In the genomic region with DNA sequence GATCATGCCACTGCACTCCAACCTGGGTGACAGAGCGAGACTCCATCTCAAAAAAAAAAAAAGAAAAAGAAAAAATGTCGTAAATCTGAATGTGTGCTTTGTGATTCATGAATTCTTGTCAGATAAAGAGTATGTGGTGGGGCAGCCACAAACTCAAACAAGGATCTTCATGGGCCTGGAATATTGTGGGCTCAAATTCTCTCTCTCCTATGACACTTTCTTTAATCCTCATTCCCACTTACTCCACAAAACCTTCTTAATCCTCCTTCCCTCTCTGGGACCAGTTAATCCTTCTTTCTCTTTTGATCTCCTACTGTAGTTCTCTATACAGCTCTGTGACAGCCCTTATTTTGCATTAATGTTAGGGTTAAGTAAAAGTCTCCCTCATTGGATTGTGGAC, we compare ENCODE assay signal across 1 cellular context.
TF ChIP-seq lines count a peak whose summit lies in the region.

No MANE protein-coding gene starts in this region.

TF ChIP-seq in SK-N-SH, 30 proteins besides CTCF, POLR2A, EP300 and RAD21 (continued from another document):
- no peak for TF ChIP-seq ELF1 (IDR thresholded peaks at IDR 0.05)
- TF ChIP-seq JUND (IDR thresholded peaks at IDR 0.05): no peak
- no peak for TF ChIP-seq FOXJ3 (CRISPR knock-in tag; IDR thresholded peaks at IDR 0.05)
- TF ChIP-seq TEAD4 (IDR thresholded peaks at IDR 0.05; ENCODE audit: borderline replicate concordance, insufficient read depth): no peak
- no peak for TF ChIP-seq TAF1 (IDR thresholded peaks at IDR 0.05; ENCODE audit: borderline replicate concordance, low read depth, low read length)
- no peak for TF ChIP-seq GABPA (IDR thresholded peaks at IDR 0.05; ENCODE audit: low read depth)
- no peak for TF ChIP-seq POLR2AphosphoS5 (IDR thresholded peaks at IDR 0.05; ENCODE audit: low read depth, low read length)
- TF ChIP-seq RXRA (IDR thresholded peaks at IDR 0.05; ENCODE audit: borderline replicate concordance, low read depth): no peak
- TF ChIP-seq SIN3A (IDR thresholded peaks at IDR 0.05; ENCODE audit: borderline replicate concordance, low read depth, low read length): no peak
- no peak for TF ChIP-seq YY1 (IDR thresholded peaks at IDR 0.05; ENCODE audit: low read depth)
- no peak for TF ChIP-seq RCOR1 (IDR thresholded peaks at IDR 0.05; ENCODE audit: low read length)
- no peak for TF ChIP-seq NRF1 (IDR thresholded peaks at IDR 0.05; ENCODE audit: low read depth, low read length)
- no peak for TF ChIP-seq MAX (IDR thresholded peaks at IDR 0.05; ENCODE audit: low read depth)
- TF ChIP-seq GATA2 (CRISPR knock-in tag; IDR thresholded peaks at IDR 0.05): no peak
- TF ChIP-seq SMC3 (IDR thresholded peaks at IDR 0.05; ENCODE audit: low read depth, low read length): no peak
TF ChIP-seq in SK-N-SH: peak in this region for 0.
